In genomic region chr7:72334066-72334465, GRCh38 we compare ENCODE assay signal across 21 cellular contexts.
DNase-seq lines count a peak whose midpoint lies in the region; ATAC-seq and TF ChIP-seq lines count a peak whose summit lies in the region.
"Had no signal": no experiment of that assay in that cellular context is flagged by ENCODE, and none has a peak within 500 bp of the region (broad histone marks: within the 10 kb centered on the region; RNA-seq: fewer than 3 reads in every experiment).

No MANE protein-coding gene starts in this region.

- H3K9me3 ChIP-seq in upper lobe of left lung: no peaks in the 10 kb centered on the region
- H3K9me3 ChIP-seq: HAP-1 had no signal

- DNase-seq in D341Med (ENCODE audit: low spot score) (peak; percentile 49), H7 (peak; percentile 57), SK-MEL-5 (ENCODE audit: low read depth, low spot score) (peak; percentile 40), inferior parietal cortex (ENCODE audit: extremely low spot score) (peak; percentile 11), coronary artery (ENCODE audit: low spot score) (no peak), upper lobe of left lung (no peak), pons (ENCODE audit: low spot score) (no peak)
- no peak for DNase-seq in stimulated activated CD4-positive, alpha-beta T cell treated with anti-CD3 and anti-CD28 coated beads, Interleukin-4, amount 100 ng/mL, for 1 hour
- DNase-seq: activated B cell treated with CpG ODN at 0.5 μM for 24 hours; activated CD8-positive, alpha-beta memory T cell treated with anti-CD3 and anti-CD28 coated beads, Interleukin-2, amount 50 U/mL, for 48 hours; activated naive CD4-positive, alpha-beta T cell treated with anti-CD3 and anti-CD28 coated beads, Interleukin-2, amount 10 ng/mL, durations not matched to agents 7 days and 5 days; kidney; NCI-H2171; stimulated activated CD4-positive, alpha-beta T cell treated with anti-CD3 and anti-CD28 coated beads, Interleukin-1b, Interleukin-23, amount 100 ng/mL, for 48 hours; stimulated activated CD8-positive, alpha-beta memory T cell treated with anti-CD3 and anti-CD28 coated beads, Interleukin-4, amount 100 ng/mL, for 48 hours had no signal

- H3K27me3 ChIP-seq in H7 (ENCODE audit: control insufficient read depth, insufficient read depth, low read length) (peaks cover 31% of the 10 kb centered on the region), upper lobe of left lung (peaks cover 0 to 27% (median 8%) of the 10 kb centered on the region in 4 donors)

- ATAC-seq in upper lobe of left lung (ENCODE audit: low FRiP score in 2 of 2): no peak

- no peak for TF ChIP-seq POLR2A in upper lobe of left lung (IDR thresholded peaks at IDR 0.05)

- H3K4me1 ChIP-seq in upper lobe of left lung: peaks cover 0 to 18% (median 0%) of the 10 kb centered on the region in 4 donors
- H3K4me1 ChIP-seq: BLaER1, HAP-1 had no signal

- TF ChIP-seq EP300 in upper lobe of left lung (IDR thresholded peaks at IDR 0.05): no peak

- no peak for TF ChIP-seq CTCF in coronary artery (IDR thresholded peaks at IDR 0.05)
- no peak for TF ChIP-seq CTCF in upper lobe of left lung (IDR thresholded peaks at IDR 0.05)

- 25 to 34% methylated on average over 6 of the region's 6 CpGs for WGBS in upper lobe of left lung, 2 donors

- in situ Hi-C loops in SK-MEL-5 (cut with HindIII; ENCODE audit: low pct_unique_long_range_greater_than_20kb, low sequenced_read_pairs): no loop called here

- H3K4me3 ChIP-seq in H7 (ENCODE audit: insufficient read depth, low read depth, low read length) (no peak overlapping the region), coronary artery (no peak overlapping the region), upper lobe of left lung (no peak overlapping the region)
- H3K4me3 ChIP-seq: BLaER1, cardiac muscle cell, HAP-1, SK-N-MC, tibial nerve had no signal

- no peaks in the 10 kb centered on the region for H3K36me3 ChIP-seq in H7 (replicated peaks; ENCODE audit: control insufficient read depth, insufficient read depth, low read length)
- H3K36me3 ChIP-seq in upper lobe of left lung: no peaks in the 10 kb centered on the region
- H3K36me3 ChIP-seq: BLaER1, cardiac muscle cell, HAP-1, tibial nerve had no signal

- H3K27ac ChIP-seq in coronary artery: no peak overlapping the region
- no peak overlapping the region for H3K27ac ChIP-seq in upper lobe of left lung
- H3K27ac ChIP-seq: BLaER1, cardiac muscle cell, HL-60, SK-N-MC, tibial nerve had no signal

Comparison
In these comparisons a context has a peak if more than half of its experiments do, and no peak if none do; other contexts are left out.
1. DNase-seq: peak in D341Med (single experiment), H7 (single experiment), SK-MEL-5 (single experiment) and inferior parietal cortex (single experiment); none in coronary artery (single experiment), upper lobe of left lung (0 of 2), pons (single experiment) and stimulated activated CD4-positive, alpha-beta T cell treated with anti-CD3 and anti-CD28 coated beads, Interleukin-4, amount 100 ng/mL, for 1 hour (single experiment).